ENCODE assay signal across 8 cellular contexts in genomic region chr12:82359115-82359478, GRCh38. TPM values are rescaled to one million over a fixed set of nuclear protein-coding genes. Genes with fewer than 3 reads are reported as not detected.
DNase-seq lines count a peak whose midpoint lies in the region; ATAC-seq and TF ChIP-seq lines count a peak whose summit lies in the region.

No MANE protein-coding gene starts in this region.

- H2AFZ ChIP-seq in KMS-11 (ENCODE audit: low read depth) (peak overlapping the region; percentile 60), parathyroid adenoma (peak overlapping the region; percentile 76)

- no peaks in the 10 kb centered on the region for H3K27me3 ChIP-seq in KMS-11 (ENCODE audit: insufficient read depth, low read depth)
- H3K27me3 ChIP-seq in foreskin keratinocyte, result no peaks in the 10 kb centered on the region
- H3K27me3 ChIP-seq in parathyroid adenoma (ENCODE audit: control insufficient read depth, insufficient read depth, low read length), result no peaks in the 10 kb centered on the region

- H3K4me3 ChIP-seq in KMS-11 (IDR thresholded peaks at IDR 0.05; ENCODE audit: insufficient read depth, low read depth, low read length) (no peak overlapping the region), WI38 (ENCODE audit: low read depth, low read length) (peak overlapping the region; percentile 100), parathyroid adenoma (ENCODE audit: low read depth, low read length) (peak overlapping the region; percentile 82)

- H4K20me1 ChIP-seq in KMS-11 (ENCODE audit: insufficient read depth), result no peaks in the 10 kb centered on the region

- peak overlapping the region; percentile 88; the same call in 1 of the 2 replicates for H3K9ac ChIP-seq in KMS-11
- H3K9ac ChIP-seq in parathyroid adenoma, result no peak overlapping the region

- H3K27ac ChIP-seq in KMS-11 (peak overlapping the region; percentile 8; the same call in 1 of the 2 replicates), foreskin keratinocyte (peak overlapping the region; percentile 84), parathyroid adenoma (peak overlapping the region; percentile 93)

- H3K79me2 ChIP-seq in KMS-11 (ENCODE audit: insufficient read depth, low read depth) (peaks cover 48% of the 10 kb centered on the region), parathyroid adenoma (peaks cover 10% of the 10 kb centered on the region)

- DNase-seq in COR-L47 (lab: John Stamatoyannopoulos, UW) (peak; percentile 48), foreskin keratinocyte (no peak), SKM-1 (lab: John Stamatoyannopoulos, UW; ENCODE audit: unreplicated experiment) (no peak)

- H3K4me2 ChIP-seq in KMS-11 (peak overlapping the region; percentile 92), parathyroid adenoma (ENCODE audit: low read length) (peak overlapping the region; percentile 77)

- H3K9me3 ChIP-seq in parathyroid adenoma (ENCODE audit: control insufficient read depth, low read length), result no peaks in the 10 kb centered on the region

- peaks cover 19% of the 10 kb centered on the region; the same call in 1 of the 2 replicates for H3K36me3 ChIP-seq in KMS-11 (ENCODE audit: insufficient read depth)
- H3K36me3 ChIP-seq in parathyroid adenoma (ENCODE audit: control insufficient read depth, insufficient read depth, low read length), result no peaks in the 10 kb centered on the region

- TF ChIP-seq CTCF in KMS-11 (conservative IDR thresholded peaks at IDR 0.05; ENCODE audit: low read depth, low read length) (no peak; the same call in 1 of the 2 replicates), WI38 (IDR thresholded peaks at IDR 0.05; ENCODE audit: low read depth, low read length) (no peak), foreskin keratinocyte (conservative IDR thresholded peaks at IDR 0.05) (no peak), parathyroid adenoma (IDR thresholded peaks at IDR 0.05) (no peak)

- no peak for TF ChIP-seq POLR2A in GM18505 (IDR thresholded peaks at IDR 0.05; ENCODE audit: borderline replicate concordance, extremely low read depth, insufficient read depth, insufficient read length)

- peak; percentile 14 for ATAC-seq in GM19455 (IDR thresholded peaks at IDR 0.05; ENCODE audit: unreplicated experiment)
- ATAC-seq in foreskin keratinocyte, result peak; percentile 22
- ATAC-seq in GM18505 (IDR thresholded peaks at IDR 0.05; ENCODE audit: unreplicated experiment), result no peak

- H3K4me1 ChIP-seq in KMS-11 (ENCODE audit: low read depth, poor library complexity, severe bottlenecking) (peaks cover 32% of the 10 kb centered on the region), foreskin keratinocyte (no peaks in the 10 kb centered on the region), parathyroid adenoma (peaks cover 13% of the 10 kb centered on the region)

RNA-seq across cellular contexts. Expression of gene METTL25, which starts 0.8 kb away (rescaled TPM):
- 3.5 and 4.1 TPM in 2 replicates for total RNA-seq in foreskin keratinocyte
- polyA plus RNA-seq in foreskin keratinocyte, result 2.7 and 2.8 TPM in 2 replicates

RNA-seq across cellular contexts. Expression of gene CCDC59, which starts 0.9 kb away (rescaled TPM):
- 54.5 and 59.9 TPM in 2 replicates for total RNA-seq in foreskin keratinocyte
- polyA plus RNA-seq in foreskin keratinocyte, result 48.0 and 58.8 TPM in 2 replicates

Comparison
In these comparisons a context has a peak if more than half of its experiments do, and no peak if none do; other contexts are left out.
1. H3K27ac ChIP-seq: peak in every context shown above with its lines; median percentile 93 in parathyroid adenoma; 84 in foreskin keratinocyte; 8 in KMS-11.